ENCODE assay signal across 14 cellular contexts in genomic region chr7:4631021-4631663, GRCh38. TPM values are rescaled to one million over a fixed set of nuclear protein-coding genes. Genes with fewer than 3 reads are reported as not detected.
A peak's percentile ranks its signal among the peaks of the same experiment; 100 is the strongest.
DNase-seq lines count a peak whose midpoint lies in the region; ATAC-seq and TF ChIP-seq lines count a peak whose summit lies in the region.
"Had no signal": no experiment of that assay in that cellular context is flagged by ENCODE, and none has a peak within 500 bp of the region (broad histone marks: within the 10 kb centered on the region; RNA-seq: fewer than 3 reads in every experiment).

No MANE protein-coding gene starts in this region.

- H3K4me1 ChIP-seq in HUES48 (ENCODE audit: control insufficient read depth, insufficient read depth, low read length) (no peaks in the 10 kb centered on the region), lower lobe of right lung (peaks cover 18% of the 10 kb centered on the region), stomach smooth muscle (ENCODE audit: control insufficient read depth, insufficient read depth, low read length) (peaks cover 12% of the 10 kb centered on the region)

- ATAC-seq in lower lobe of right lung (no peak), HG02981 (IDR thresholded peaks at IDR 0.05; ENCODE audit: unreplicated experiment) (no peak), GM21737 (IDR thresholded peaks at IDR 0.05; ENCODE audit: unreplicated experiment) (no peak), HG03280 (IDR thresholded peaks at IDR 0.05; ENCODE audit: unreplicated experiment) (no peak)
- ATAC-seq: activated T-cell treated with anti-CD3 and anti-CD28 coated beads, Interleukin-2, amount 50 U/mL, for 4 hours; naive thymus-derived CD8-positive, alpha-beta T cell had no signal

- H3K27me3 ChIP-seq in HUES48 (ENCODE audit: control insufficient read depth, insufficient read depth, low read length) (peaks cover 30% of the 10 kb centered on the region), lower lobe of right lung (ENCODE audit: low read depth) (no peaks in the 10 kb centered on the region), stomach smooth muscle (ENCODE audit: control insufficient read depth in 1 of 2, insufficient read depth in 2 of 2, low read length in 2 of 2) (no peaks in the 10 kb centered on the region)

- intact Hi-C loops in lower lobe of right lung (cut with DNase I) = no loop called here

- DNase-seq in coronary artery (ENCODE audit: low spot score) (no peak), lower lobe of right lung (peak; percentile 36), epidermal melanocyte (ENCODE audit: insufficient read length, low spot score) (no peak)
- DNase-seq: activated CD4-positive, CD25-positive, alpha-beta regulatory T cell treated with anti-CD3 and anti-CD28 coated beads, Interleukin-2, amount 50 U/mL, for 72 hours; activated T-cell treated with anti-CD3 and anti-CD28 coated beads, Interleukin-2, amount 50 U/mL, for 4 hours; CD8-positive, alpha-beta memory T cell; naive thymus-derived CD8-positive, alpha-beta T cell; NCI-H1436 treated with DMSO at 0.1 percent for 48 hours; stimulated activated CD4-positive, alpha-beta T cell treated with anti-CD3 and anti-CD28 coated beads, Interleukin-15, amount 100 ng/mL, for 24 hours had no signal

- no peaks in the 10 kb centered on the region for H3K9me3 ChIP-seq in HUES48 (ENCODE audit: control insufficient read depth, insufficient read depth, low read length)
- no peaks in the 10 kb centered on the region for H3K9me3 ChIP-seq in lower lobe of right lung
- H3K9me3 ChIP-seq in stomach smooth muscle (ENCODE audit: control insufficient read depth in 2 of 2, low read length in 2 of 2) = no peaks in the 10 kb centered on the region

- H3K36me3 ChIP-seq in HUES48 (ENCODE audit: control insufficient read depth, insufficient read depth, low read length) (no peaks in the 10 kb centered on the region), lower lobe of right lung (no peaks in the 10 kb centered on the region), stomach smooth muscle (ENCODE audit: control insufficient read depth in 2 of 2, insufficient read depth in 2 of 2, low read length in 2 of 2) (no peaks in the 10 kb centered on the region)

- no peak overlapping the region for H3K27ac ChIP-seq in HUES48 (ENCODE audit: low read depth, low read length)
- peak overlapping the region; percentile 50 to 81 for H3K27ac ChIP-seq in coronary artery
- peak overlapping the region; percentile 71 for H3K27ac ChIP-seq in lower lobe of right lung
- H3K27ac ChIP-seq in stomach smooth muscle (ENCODE audit: low read length) = peak overlapping the region; percentile 11

- H3K4me3 ChIP-seq in HUES48 (ENCODE audit: low read depth, low read length) (peak overlapping the region; percentile 48; the same call in 1 of the 2 replicates), coronary artery (peak overlapping the region; percentile 66), lower lobe of right lung (peak overlapping the region; percentile 40), stomach smooth muscle (ENCODE audit: low read length in 2 of 2) (peak overlapping the region in 1 of 2 donors; percentile 73)

- no peak overlapping the region for H3K9ac ChIP-seq in HUES48 (ENCODE audit: low read depth, low read length)
- peak overlapping the region in 1 of 2 donors; percentile 29 for H3K9ac ChIP-seq in stomach smooth muscle (ENCODE audit: low read length in 2 of 2)

- TF ChIP-seq CTCF in coronary artery (IDR thresholded peaks at IDR 0.05) = no peak
- TF ChIP-seq CTCF in lower lobe of right lung (IDR thresholded peaks at IDR 0.05) = no peak

RNA-seq across cellular contexts. Expression of gene FOXK1, which starts 51.0 kb away (rescaled TPM):
- total RNA-seq in lower lobe of right lung = 28.8 TPM
